ENCODE assay signal across 25 cellular contexts in genomic region chr1:154603317-154603716, GRCh38. TPM values are rescaled to one million over a fixed set of nuclear protein-coding genes. Genes with fewer than 3 reads are reported as not detected.
DNase-seq lines count a peak whose midpoint lies in the region; ATAC-seq and FAIRE-seq lines count a peak whose summit lies in the region.
"Had no signal": no experiment of that assay in that cellular context is flagged by ENCODE, and none has a peak within 500 bp of the region (broad histone marks: within the 10 kb centered on the region; RNA-seq: fewer than 3 reads in every experiment).

No MANE protein-coding gene starts in this region.

- H3K4me1 Mint-ChIP-seq in activated CD4-positive, alpha-beta memory T cell treated with anti-CD3 and anti-CD28 coated beads for 36 hours (ENCODE audit: low read depth), result peaks cover 68% of the 10 kb centered on the region
- peaks cover 75% of the 10 kb centered on the region for H3K4me1 Mint-ChIP-seq in activated CD4-positive, alpha-beta memory T cell treated with anti-CD3 and anti-CD28 coated beads, Interleukin-2, amount 10 ng/mL, durations not matched to agents 7 days and 5 days
- H3K4me1 Mint-ChIP-seq in CD8-positive, alpha-beta memory T cell, result peaks cover 72 to 92% (median 90%) of the 10 kb centered on the region in 3 donors
- peaks cover 66% of the 10 kb centered on the region for H3K4me1 Mint-ChIP-seq in activated naive CD8-positive, alpha-beta T cell treated with anti-CD3 and anti-CD28 coated beads for 36 hours
- H3K4me1 Mint-ChIP-seq in naive thymus-derived CD4-positive, alpha-beta T cell, result peaks cover 53 to 91% (median 75%) of the 10 kb centered on the region in 7 donors

- peaks cover 41% of the 10 kb centered on the region for H3K36me3 ChIP-seq in CD8-positive, alpha-beta memory T cell (ENCODE audit: insufficient read depth, low read length)
- H3K36me3 ChIP-seq in naive thymus-derived CD4-positive, alpha-beta T cell (ENCODE audit: control insufficient read depth in 2 of 3, insufficient read depth in 3 of 3, low read length in 3 of 3), result peaks cover 6 to 49% (median 30%) of the 10 kb centered on the region in 3 experiments
- H3K36me3 ChIP-seq in MG63, result peaks cover 80% of the 10 kb centered on the region
- H3K36me3 ChIP-seq: uterus had no signal

- H3K9me3 ChIP-seq in CD8-positive, alpha-beta memory T cell (ENCODE audit: low read length), result no peaks in the 10 kb centered on the region
- no peaks in the 10 kb centered on the region for H3K9me3 ChIP-seq in naive thymus-derived CD4-positive, alpha-beta T cell (ENCODE audit: control insufficient read depth in 2 of 3, low read length in 3 of 3)
- no peaks in the 10 kb centered on the region for H3K9me3 ChIP-seq in MG63
- H3K9me3 ChIP-seq: ascending aorta, psoas muscle, uterus had no signal

- peaks cover 59% of the 10 kb centered on the region for H3K36me3 Mint-ChIP-seq in activated CD4-positive, alpha-beta memory T cell treated with anti-CD3 and anti-CD28 coated beads for 36 hours
- peaks cover 86% of the 10 kb centered on the region for H3K36me3 Mint-ChIP-seq in activated CD4-positive, alpha-beta memory T cell treated with anti-CD3 and anti-CD28 coated beads, Interleukin-2, amount 10 ng/mL, durations not matched to agents 7 days and 5 days (ENCODE audit: low read depth)
- peaks cover 0 to 81% (median 12%) of the 10 kb centered on the region in 3 donors for H3K36me3 Mint-ChIP-seq in CD8-positive, alpha-beta memory T cell
- H3K36me3 Mint-ChIP-seq in activated naive CD8-positive, alpha-beta T cell treated with anti-CD3 and anti-CD28 coated beads for 36 hours, result peaks cover 46% of the 10 kb centered on the region
- H3K36me3 Mint-ChIP-seq in naive thymus-derived CD4-positive, alpha-beta T cell, result peaks cover 8 to 46% (median 15%) of the 10 kb centered on the region in 5 donors

- no peak for ATAC-seq in naive thymus-derived CD4-positive, alpha-beta T cell
- ATAC-seq: Panc1 had no signal

- no peak overlapping the region for H3K27ac ChIP-seq in CD8-positive, alpha-beta memory T cell (ENCODE audit: low read depth, low read length)
- H3K27ac ChIP-seq in naive thymus-derived CD4-positive, alpha-beta T cell (ENCODE audit: low read depth, low read length), result peak overlapping the region; percentile 39
- H3K27ac ChIP-seq: ascending aorta, KMS-11, psoas muscle, uterus had no signal

- no peak for DNase-seq in activated CD4-positive, alpha-beta memory T cell treated with anti-CD3 and anti-CD28 coated beads for 36 hours
- no peak for DNase-seq in activated CD4-positive, alpha-beta memory T cell treated with anti-CD3 and anti-CD28 coated beads, Interleukin-2, amount 10 ng/mL, durations not matched to agents 7 days and 5 days
- no peak for DNase-seq in CD8-positive, alpha-beta memory T cell
- no peak for DNase-seq in activated naive CD8-positive, alpha-beta T cell treated with anti-CD3 and anti-CD28 coated beads for 36 hours
- no peak for DNase-seq in naive thymus-derived CD4-positive, alpha-beta T cell
- no peak for DNase-seq in MG63
- no peak for DNase-seq in occipital lobe (lab: John Stamatoyannopoulos, UW)
- DNase-seq in HTR-8/SVneo (ENCODE audit: insufficient read length, low spot score), result no peak
- DNase-seq: activated CD4-positive, CD25-positive, alpha-beta regulatory T cell treated with anti-CD3 and anti-CD28 coated beads, Interleukin-2, amount 50 U/mL, for 72 hours; activated gamma-delta T cell; AML-193; Calu3; cerebellar nuclear complex; H9; mammary epithelial cell; NCI-H1694; psoas muscle; SIG-M5; SW 1271; uterus had no signal

- POLR2A ChIA-PET in activated CD4-positive, alpha-beta memory T cell treated with anti-CD3 and anti-CD28 coated beads for 36 hours (lab: Charles Lee), result no interaction called here
- POLR2A ChIA-PET in activated CD4-positive, alpha-beta memory T cell treated with anti-CD3 and anti-CD28 coated beads, Interleukin-2, amount 10 ng/mL, durations not matched to agents 7 days and 5 days (lab: Charles Lee), result no interaction called here
- POLR2A ChIA-PET in CD8-positive, alpha-beta memory T cell (lab: Charles Lee), result no interaction called here
- POLR2A ChIA-PET in naive thymus-derived CD4-positive, alpha-beta T cell (lab: Charles Lee), result interaction anchor here (2.4 kb wide), 1 partner anchor 24 kb away, joined by 12 read pairs; no protein-coding TSS in a partner anchor

- no peaks in the 10 kb centered on the region for H3K27me3 ChIP-seq in CD8-positive, alpha-beta memory T cell (ENCODE audit: insufficient read depth, low read length, poor library complexity, severe bottlenecking)
- H3K27me3 ChIP-seq in naive thymus-derived CD4-positive, alpha-beta T cell (ENCODE audit: control insufficient read depth in 2 of 2, insufficient read depth in 2 of 2, low read length in 2 of 2), result no peaks in the 10 kb centered on the region
- no peaks in the 10 kb centered on the region for H3K27me3 ChIP-seq in MG63
- H3K27me3 ChIP-seq: ascending aorta, uterus had no signal

- H3K27ac Mint-ChIP-seq in activated CD4-positive, alpha-beta memory T cell treated with anti-CD3 and anti-CD28 coated beads for 36 hours, result peak overlapping the region; percentile 61
- H3K27ac Mint-ChIP-seq in activated CD4-positive, alpha-beta memory T cell treated with anti-CD3 and anti-CD28 coated beads, Interleukin-2, amount 10 ng/mL, durations not matched to agents 7 days and 5 days, result no peak overlapping the region
- peak overlapping the region in 7 of 8 donors; percentile 40 to 97 (median 74) for H3K27ac Mint-ChIP-seq in CD8-positive, alpha-beta memory T cell
- H3K27ac Mint-ChIP-seq in activated naive CD8-positive, alpha-beta T cell treated with anti-CD3 and anti-CD28 coated beads for 36 hours, result peak overlapping the region; percentile 64
- peak overlapping the region in 7 of 9 donors; percentile 28 to 99 (median 76) for H3K27ac Mint-ChIP-seq in naive thymus-derived CD4-positive, alpha-beta T cell

- CTCF ChIA-PET in activated CD4-positive, alpha-beta memory T cell treated with anti-CD3 and anti-CD28 coated beads for 36 hours (lab: Charles Lee), result interaction anchor here (0.9 to 3.4 kb wide), 3 partner anchors 44 to 265 kb away, joined by 3 to 16 read pairs (median 3); no protein-coding TSS in a partner anchor
- CTCF ChIA-PET in activated CD4-positive, alpha-beta memory T cell treated with anti-CD3 and anti-CD28 coated beads, Interleukin-2, amount 10 ng/mL, durations not matched to agents 7 days and 5 days (lab: Charles Lee), result interaction anchor here (0.5 kb wide), 1 partner anchor 10 kb away, joined by 3 read pairs; no protein-coding TSS in a partner anchor
- CTCF ChIA-PET in CD8-positive, alpha-beta memory T cell (lab: Charles Lee), result interaction anchor here (0.8 kb wide), 1 partner anchor 24 kb away, joined by 4 read pairs; no protein-coding TSS in a partner anchor
- CTCF ChIA-PET in naive thymus-derived CD4-positive, alpha-beta T cell (lab: Charles Lee), result interaction anchor here (0.8 kb wide), 1 partner anchor 21 kb away, joined by 4 read pairs; no protein-coding TSS in a partner anchor

- H3K27me3 Mint-ChIP-seq in activated CD4-positive, alpha-beta memory T cell treated with anti-CD3 and anti-CD28 coated beads for 36 hours, result no peaks in the 10 kb centered on the region
- H3K27me3 Mint-ChIP-seq in activated CD4-positive, alpha-beta memory T cell treated with anti-CD3 and anti-CD28 coated beads, Interleukin-2, amount 10 ng/mL, durations not matched to agents 7 days and 5 days, result no peaks in the 10 kb centered on the region
- H3K27me3 Mint-ChIP-seq in CD8-positive, alpha-beta memory T cell, result no peaks in the 10 kb centered on the region
- H3K27me3 Mint-ChIP-seq in activated naive CD8-positive, alpha-beta T cell treated with anti-CD3 and anti-CD28 coated beads for 36 hours, result no peaks in the 10 kb centered on the region
- no peaks in the 10 kb centered on the region for H3K27me3 Mint-ChIP-seq in naive thymus-derived CD4-positive, alpha-beta T cell

- intact Hi-C loops in activated CD4-positive, alpha-beta memory T cell treated with anti-CD3 and anti-CD28 coated beads for 36 hours (cut with micrococcal nuclease), result no loop called here
- intact Hi-C loops in naive thymus-derived CD4-positive, alpha-beta T cell (cut with micrococcal nuclease), result no loop called here

- no peak overlapping the region for H3K4me3 ChIP-seq in CD8-positive, alpha-beta memory T cell (ENCODE audit: low read length)
- no peak overlapping the region for H3K4me3 ChIP-seq in naive thymus-derived CD4-positive, alpha-beta T cell (ENCODE audit: low read length)
- H3K4me3 ChIP-seq in MG63, result no peak overlapping the region
- H3K4me3 ChIP-seq: ascending aorta, psoas muscle, uterus had no signal

- no peaks in the 10 kb centered on the region for H3K9me3 Mint-ChIP-seq in activated CD4-positive, alpha-beta memory T cell treated with anti-CD3 and anti-CD28 coated beads for 36 hours
- H3K9me3 Mint-ChIP-seq in activated CD4-positive, alpha-beta memory T cell treated with anti-CD3 and anti-CD28 coated beads, Interleukin-2, amount 10 ng/mL, durations not matched to agents 7 days and 5 days, result no peaks in the 10 kb centered on the region
- no peaks in the 10 kb centered on the region for H3K9me3 Mint-ChIP-seq in CD8-positive, alpha-beta memory T cell
- H3K9me3 Mint-ChIP-seq in activated naive CD8-positive, alpha-beta T cell treated with anti-CD3 and anti-CD28 coated beads for 36 hours, result no peaks in the 10 kb centered on the region
- peaks cover 0 to 6% (median 0%) of the 10 kb centered on the region in 11 donors for H3K9me3 Mint-ChIP-seq in naive thymus-derived CD4-positive, alpha-beta T cell
- H3K9me3 Mint-ChIP-seq: H9 had no signal

- peaks cover 61% of the 10 kb centered on the region for H3K4me1 ChIP-seq in CD8-positive, alpha-beta memory T cell (ENCODE audit: insufficient read depth, low read length)
- peaks cover 28 to 42% of the 10 kb centered on the region in 2 donors for H3K4me1 ChIP-seq in naive thymus-derived CD4-positive, alpha-beta T cell (ENCODE audit: control insufficient read depth in 2 of 2, insufficient read depth in 2 of 2, low read length in 2 of 2)

- H3K4me3 Mint-ChIP-seq in activated CD4-positive, alpha-beta memory T cell treated with anti-CD3 and anti-CD28 coated beads for 36 hours, result no peak overlapping the region
- no peak overlapping the region for H3K4me3 Mint-ChIP-seq in activated CD4-positive, alpha-beta memory T cell treated with anti-CD3 and anti-CD28 coated beads, Interleukin-2, amount 10 ng/mL, durations not matched to agents 7 days and 5 days
- peak overlapping the region in 2 of 7 donors; percentile 32 to 37 for H3K4me3 Mint-ChIP-seq in CD8-positive, alpha-beta memory T cell
- no peak overlapping the region for H3K4me3 Mint-ChIP-seq in activated naive CD8-positive, alpha-beta T cell treated with anti-CD3 and anti-CD28 coated beads for 36 hours
- H3K4me3 Mint-ChIP-seq in naive thymus-derived CD4-positive, alpha-beta T cell, result peak overlapping the region in 4 of 10 donors; percentile 8 to 100 (median 16)
- H3K4me3 Mint-ChIP-seq: H9 had no signal

- FAIRE-seq in HTR-8/SVneo (lab: Jason Lieb, UNC), result no peak
- FAIRE-seq: A204.1, GM12892 had no signal

RNA-seq across cellular contexts. Expression of gene ADAR, which starts 4.7 kb away (rescaled TPM):
- 100 to 1,000 TPM; 270 to 289 TPM for total RNA-seq in activated CD4-positive, alpha-beta memory T cell treated with anti-CD3 and anti-CD28 coated beads for 36 hours
- total RNA-seq in activated CD4-positive, alpha-beta memory T cell treated with anti-CD3 and anti-CD28 coated beads, Interleukin-2, amount 10 ng/mL, durations not matched to agents 7 days and 5 days, result 100 to 1,000 TPM; 377 to 398 TPM
- total RNA-seq in CD8-positive, alpha-beta memory T cell, result 100 to 1,000 TPM; 223 TPM
- 157 TPM for polyA plus RNA-seq in CD8-positive, alpha-beta memory T cell
- total RNA-seq in activated naive CD8-positive, alpha-beta T cell treated with anti-CD3 and anti-CD28 coated beads for 36 hours, result 100 to 1,000 TPM; 256 TPM
- total RNA-seq in naive thymus-derived CD4-positive, alpha-beta T cell, result 100 to 1,000 TPM; 206 to 408 (median 237) TPM
- polyA plus RNA-seq in naive thymus-derived CD4-positive, alpha-beta T cell, result 100 to 1,000 TPM; 101 to 167 TPM
- total RNA-seq in MG63 (2014; rRNA removed; shearing (Covaris generic); ENCODE audit: low replicate concordance), result 63.6 and 63.9 TPM in 2 replicates
- total RNA-seq in occipital lobe, result 59.1 TPM

RNA-seq across cellular contexts. Expression of gene CHRNB2, which starts 35.7 kb away (rescaled TPM):
- total RNA-seq in activated CD4-positive, alpha-beta memory T cell treated with anti-CD3 and anti-CD28 coated beads for 36 hours, result not detected
- not detected for total RNA-seq in activated CD4-positive, alpha-beta memory T cell treated with anti-CD3 and anti-CD28 coated beads, Interleukin-2, amount 10 ng/mL, durations not matched to agents 7 days and 5 days
- total RNA-seq in CD8-positive, alpha-beta memory T cell, result not detected
- polyA plus RNA-seq in CD8-positive, alpha-beta memory T cell, result 0.16 TPM
- total RNA-seq in activated naive CD8-positive, alpha-beta T cell treated with anti-CD3 and anti-CD28 coated beads for 36 hours, result not detected
- not detected for total RNA-seq in naive thymus-derived CD4-positive, alpha-beta T cell
- polyA plus RNA-seq in naive thymus-derived CD4-positive, alpha-beta T cell, result not detected
- not detected in 2 replicates for total RNA-seq in MG63 (2014; rRNA removed; shearing (Covaris generic); ENCODE audit: low replicate concordance)
- total RNA-seq in occipital lobe, result 20.4 TPM
- total RNA-seq: ascending aorta had no signal

RNA-seq across cellular contexts. Expression of gene UBE2Q1, which starts 44.9 kb away (rescaled TPM):
- total RNA-seq in activated CD4-positive, alpha-beta memory T cell treated with anti-CD3 and anti-CD28 coated beads for 36 hours, result 10 to 100 TPM; 82.5 to 86.2 TPM
- 100 to 1,000 TPM; 118 to 122 TPM for total RNA-seq in activated CD4-positive, alpha-beta memory T cell treated with anti-CD3 and anti-CD28 coated beads, Interleukin-2, amount 10 ng/mL, durations not matched to agents 7 days and 5 days
- total RNA-seq in CD8-positive, alpha-beta memory T cell, result 10 to 100 TPM; 83.8 to 97.8 TPM
- polyA plus RNA-seq in CD8-positive, alpha-beta memory T cell, result 16.2 TPM
- total RNA-seq in activated naive CD8-positive, alpha-beta T cell treated with anti-CD3 and anti-CD28 coated beads for 36 hours, result 10 to 100 TPM; 84.4 to 87.4 TPM
- 100 to 1,000 TPM in 3 of 5 experiments, 10 to 100 TPM in 2; 63.2 to 117 (median 106) TPM for total RNA-seq in naive thymus-derived CD4-positive, alpha-beta T cell
- polyA plus RNA-seq in naive thymus-derived CD4-positive, alpha-beta T cell, result 10 to 100 TPM in 1 of 2 donors, 1 to 10 TPM in 1; 9.1 to 11.4 TPM
- total RNA-seq in MG63 (2014; rRNA removed; shearing (Covaris generic); ENCODE audit: low replicate concordance), result 38.1 and 66.0 TPM in 2 replicates
- total RNA-seq in occipital lobe, result 20.6 TPM

Comparison
In these comparisons a context has a peak if more than half of its experiments do, and no peak if none do; other contexts are left out.
1. RNA of gene CHRNB2, which starts 35.7 kb away (total RNA-seq): 20.4 TPM in occipital lobe (single experiment); not detected in naive thymus-derived CD4-positive, alpha-beta T cell, not detected in activated CD4-positive, alpha-beta memory T cell treated with anti-CD3 and anti-CD28 coated beads for 36 hours, not detected in activated naive CD8-positive, alpha-beta T cell treated with anti-CD3 and anti-CD28 coated beads for 36 hours, not detected in activated CD4-positive, alpha-beta memory T cell treated with anti-CD3 and anti-CD28 coated beads, Interleukin-2, amount 10 ng/mL, durations not matched to agents 7 days and 5 days, not detected in CD8-positive, alpha-beta memory T cell and not detected in MG63; every median in the first group is over 10 times any median in the second.